16 cellular contexts compared by ENCODE assay signal in the genomic region with DNA sequence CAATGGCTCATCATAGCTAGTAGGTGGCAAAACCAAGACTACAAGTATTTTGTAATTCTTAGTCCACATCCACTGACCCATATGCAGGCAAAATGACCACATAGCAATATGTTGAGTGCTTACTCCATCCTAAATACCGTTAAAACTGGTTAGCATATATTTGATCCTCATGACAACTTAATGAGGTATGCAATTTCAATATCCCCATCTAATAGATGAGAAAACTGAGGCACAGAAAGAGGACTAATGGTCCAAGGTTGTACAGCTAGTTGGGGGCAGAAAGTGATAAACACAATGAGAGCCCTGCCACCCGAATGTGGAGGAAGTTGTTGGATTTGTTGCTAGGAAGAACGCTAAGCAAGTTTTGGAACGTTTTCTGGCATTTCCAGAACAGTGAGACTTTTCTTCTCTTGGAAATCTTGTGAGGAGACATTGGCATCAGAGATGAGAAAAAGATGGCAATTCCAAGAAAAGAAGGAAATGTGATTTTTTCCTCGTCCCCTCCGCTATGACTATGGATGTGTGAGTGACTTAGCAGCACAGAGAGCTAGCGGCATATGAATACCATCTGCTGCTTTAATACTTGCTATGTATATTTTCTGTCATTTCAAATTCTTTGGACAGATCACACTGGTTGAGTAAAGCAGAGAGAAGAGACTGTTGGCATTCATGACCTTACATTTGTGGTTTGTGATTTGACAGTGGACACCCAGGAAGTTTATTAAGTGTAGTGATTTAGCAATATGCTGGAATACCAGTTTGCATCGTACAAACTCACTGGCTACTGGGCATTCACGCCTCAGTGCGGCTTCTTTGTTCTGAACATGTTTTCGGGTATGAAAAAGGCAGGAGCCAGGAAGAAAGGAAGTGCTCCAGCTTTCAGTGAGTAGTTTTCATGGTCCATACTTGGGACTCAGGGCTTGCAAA. TPM values are rescaled to one million over a fixed set of nuclear protein-coding genes. Genes with fewer than 3 reads are reported as not detected.
"Had no signal": no experiment of that assay in that cellular context is flagged by ENCODE, and none has a peak within 500 bp of the region (broad histone marks: within the 10 kb centered on the region; RNA-seq: fewer than 3 reads in every experiment).

No MANE protein-coding gene starts in this region.

- H3K27me3 ChIP-seq: cardiac muscle cell, tibial nerve had no signal

- H3K9me3 ChIP-seq: lower lobe of right lung, tibial nerve had no signal

- ATAC-seq: activated CD8-positive, alpha-beta T cell treated with anti-CD3 and anti-CD28 coated beads for 36 hours; activated T-helper 17 cell treated with anti-CD3 and anti-CD28 coated beads, Interleukin-2, amount 50 U/mL, for 72 hours; lower lobe of right lung had no signal

- H3K4me3 ChIP-seq: cardiac muscle cell, lower lobe of right lung, tibial nerve had no signal

- DNase-seq: activated CD4-positive, alpha-beta T cell treated with anti-CD3 and anti-CD28 coated beads, Interleukin-2, amount 10 ng/mL, durations not matched to agents 24 days and 14 days; activated CD8-positive, alpha-beta T cell treated with anti-CD3 and anti-CD28 coated beads for 36 hours; activated naive CD4-positive, alpha-beta T cell; activated naive CD8-positive, alpha-beta T cell treated with anti-CD3 and anti-CD28 coated beads for 36 hours; activated T-cell treated with anti-CD3 and anti-CD28 coated beads, Interleukin-2, amount 50 U/mL, for 1 hour; amniotic stem cell; endodermal cell; lower lobe of right lung; stimulated activated CD4-positive, alpha-beta T cell treated with anti-CD3 and anti-CD28 coated beads, Interleukin-2, amount 100 ng/mL, for 24 hours; stimulated activated naive CD4-positive, alpha-beta T cell treated with Interleukin-2 at 50 U/mL for 16 hours; T-helper 1 cell; T1000 had no signal

- H3K4me1 ChIP-seq: lower lobe of right lung had no signal

- H3K27ac ChIP-seq: cardiac muscle cell, lower lobe of right lung, parathyroid adenoma had no signal

- H3K36me3 ChIP-seq: cardiac muscle cell, lower lobe of right lung, tibial nerve had no signal

RNA-seq across cellular contexts. Expression of a gene that starts 51.5 kb away (rescaled TPM):
- total RNA-seq: activated CD4-positive, alpha-beta T cell treated with anti-CD3 and anti-CD28 coated beads, Interleukin-2, amount 10 ng/mL, durations not matched to agents 24 days and 14 days; activated T-helper 17 cell treated with anti-CD3 and anti-CD28 coated beads, Interleukin-2, amount 50 U/mL, for 72 hours had no signal
